ENCODE assay signal across 8 cellular contexts in genomic region chr10:31759816-31760626, GRCh38.
DNase-seq lines count a peak whose midpoint lies in the region; ATAC-seq, FAIRE-seq and TF ChIP-seq lines count a peak whose summit lies in the region.

No MANE protein-coding gene starts in this region.

- H3K9me1 ChIP-seq in keratinocyte (ENCODE audit: control insufficient read depth, extremely low read depth, insufficient read depth, low read length), result no peaks in the 10 kb centered on the region

- peak overlapping the region; percentile 90 for H3K27ac ChIP-seq in keratinocyte (ENCODE audit: control insufficient read depth, insufficient read depth, low read length)

- H3K27me3 ChIP-seq in keratinocyte (ENCODE audit: control insufficient read depth, extremely low read depth, insufficient read depth, low read length), result no peaks in the 10 kb centered on the region

- peaks cover 2% of the 10 kb centered on the region for H3K9me3 Mint-ChIP-seq in chondrocyte (ENCODE audit: low read depth)

- TF ChIP-seq CTCF in chondrocyte (IDR thresholded peaks at IDR 0.05) (no peak), keratinocyte (optimal IDR thresholded peaks at IDR 0.05 in 1 of 3, IDR thresholded peaks at IDR 0.05 in 1 of 3, conservative IDR thresholded peaks at IDR 0.05 in 1 of 3; ENCODE audit: extremely low read depth in 1 of 3, insufficient read depth in 2 of 3, low read length in 3 of 3) (no peak)

- DNase-seq in Ammon's horn (ENCODE audit: low spot score) (peak; percentile 99), NCI-H510A (lab: John Stamatoyannopoulos, UW) (peak; percentile 86), chondrocyte (ENCODE audit: low spot score) (no peak), keratinocyte (ENCODE audit: low read depth, low spot score) (peak; percentile 77)
- DNase-seq in activated CD4-positive, alpha-beta T cell treated with anti-CD3 and anti-CD28 coated beads for 24 hours (ENCODE audit: low read depth in 2 of 2), result peak; percentile 89 to 91
- DNase-seq in stimulated activated CD4-positive, alpha-beta T cell treated with anti-CD3 and anti-CD28 coated beads, Interleukin-12 subunit alpha, Interleukin-12 subunit beta, amount 100 ng/mL, for 48 hours (ENCODE audit: low read depth in 2 of 3, low spot score in 1 of 3), result peak; percentile 88 to 90 (median 88)

- no peaks in the 10 kb centered on the region for H3K36me3 Mint-ChIP-seq in chondrocyte (ENCODE audit: low read depth)

- no peaks in the 10 kb centered on the region for H3K9me3 ChIP-seq in keratinocyte (ENCODE audit: control insufficient read depth, low read depth, low read length)

- peak; percentile 85 for FAIRE-seq in keratinocyte (lab: Jason Lieb, UNC)

- peak overlapping the region; percentile 93 for H3K9ac ChIP-seq in keratinocyte (ENCODE audit: control insufficient read depth, extremely low read depth, insufficient read depth, low read length)

- H4K20me1 ChIP-seq in keratinocyte (ENCODE audit: control insufficient read depth, extremely low read depth, insufficient read depth, low read length), result no peaks in the 10 kb centered on the region

- H3K27ac Mint-ChIP-seq in chondrocyte (ENCODE audit: unreplicated experiment), result peak overlapping the region; percentile 97

- dilution Hi-C loops in keratinocyte (cut with MboI; ENCODE audit: extremely low pct_ligation_motif_present, low sequenced_read_pairs), result no loop called here

- H3K4me1 ChIP-seq in keratinocyte (ENCODE audit: control insufficient read depth, extremely low read depth, insufficient read depth, low read length), result peaks cover 15% of the 10 kb centered on the region

- H2AFZ ChIP-seq in keratinocyte (ENCODE audit: control insufficient read depth, low read length), result peak overlapping the region; percentile 74

- peak overlapping the region; percentile 88 for H3K4me3 Mint-ChIP-seq in chondrocyte (ENCODE audit: unreplicated experiment)

- H3K4me3 ChIP-seq in keratinocyte (ENCODE audit: control insufficient read depth in 2 of 3, extremely low read depth in 1 of 3, insufficient read depth in 2 of 3, low read depth in 1 of 3, low read length in 3 of 3), result peak overlapping the region; percentile 80 to 89 (median 84)

- peaks cover 39% of the 10 kb centered on the region for H3K4me1 Mint-ChIP-seq in chondrocyte (ENCODE audit: low read depth)

- H3K79me2 ChIP-seq in keratinocyte (ENCODE audit: control insufficient read depth, insufficient read depth, low read length), result no peaks in the 10 kb centered on the region

- peak; percentile 95 for ATAC-seq in HG03432 (IDR thresholded peaks at IDR 0.05; ENCODE audit: unreplicated experiment)

- TF ChIP-seq POLR2A in GM19193 (IDR thresholded peaks at IDR 0.05; ENCODE audit: extremely low read depth, insufficient read depth, insufficient read length), result peak; percentile 73

- peak overlapping the region; percentile 73 for H3K4me2 ChIP-seq in keratinocyte (ENCODE audit: control insufficient read depth, extremely low read depth, insufficient read depth, low read depth, low read length)

- H3K27me3 Mint-ChIP-seq in chondrocyte (ENCODE audit: low read depth), result no peaks in the 10 kb centered on the region

- no peaks in the 10 kb centered on the region for H3K36me3 ChIP-seq in keratinocyte (ENCODE audit: control insufficient read depth in 2 of 2, extremely low read depth in 1 of 2, insufficient read depth in 2 of 2, low read length in 2 of 2)
